Comparison of ENCODE assay signal across 14 cellular contexts in genomic region chr4:147828361-147828760, GRCh38.
DNase-seq lines count a peak whose midpoint lies in the region; ATAC-seq and TF ChIP-seq lines count a peak whose summit lies in the region.
"Had no signal": no experiment of that assay in that cellular context is flagged by ENCODE, and none has a peak within 500 bp of the region (broad histone marks: within the 10 kb centered on the region; RNA-seq: fewer than 3 reads in every experiment).

No MANE protein-coding gene starts in this region.

- no peak overlapping the region for H3K4me3 Mint-ChIP-seq in H9
- H3K4me3 Mint-ChIP-seq: activated T-cell treated with anti-CD3 and anti-CD28 coated beads, Interleukin-2, amount 50 U/mL, for 72 hours; CD4-positive, alpha-beta memory T cell; type B pancreatic cell had no signal

- no peaks in the 10 kb centered on the region for H4K20me1 ChIP-seq in H9 (ENCODE audit: control insufficient read depth, insufficient read depth, insufficient read length)

- no peak overlapping the region for H3K14ac ChIP-seq in H9 (ENCODE audit: insufficient read depth, low read length)

- no peak overlapping the region for H4K8ac ChIP-seq in H9 (replicated peaks; ENCODE audit: insufficient read length, low read depth, low read length)

- H3K56ac ChIP-seq in H9 (ENCODE audit: insufficient read length, low read depth, low read length): no peak overlapping the region

- H3K23ac ChIP-seq in H9 (ENCODE audit: insufficient read length, low read depth, low read length): no peak overlapping the region

- no peak overlapping the region for H2AK5ac ChIP-seq in H9 (ENCODE audit: insufficient read length, low read length)

- TF ChIP-seq POLR2A in Peyer's patch (IDR thresholded peaks at IDR 0.05) (no peak), gastrocnemius medialis (IDR thresholded peaks at IDR 0.05) (no peak)

- no peak overlapping the region for H2AFZ ChIP-seq in H9 (ENCODE audit: low read length)

- H3K36me3 ChIP-seq in Peyer's patch (peaks cover 0 to 5% (median 0%) of the 10 kb centered on the region in 3 donors), gastrocnemius medialis (no peaks in the 10 kb centered on the region)
- H3K36me3 ChIP-seq: cardiac muscle cell, HAP-1 had no signal

- H3K27ac ChIP-seq in Peyer's patch (peak overlapping the region in 3 of 4 donors; percentile 16 to 83 (median 35)), gastrocnemius medialis (peak overlapping the region; percentile 92 to 95 (median 94)), H9 (ENCODE audit: insufficient read length, low read depth, low read length) (no peak overlapping the region)
- H3K27ac ChIP-seq: cardiac muscle cell had no signal

- H3T11ph ChIP-seq in H9 (ENCODE audit: low read length): no peak overlapping the region

- no peaks in the 10 kb centered on the region for H3K36me3 Mint-ChIP-seq in H9 (ENCODE audit: insufficient read depth in 1 of 3, low read depth in 3 of 3)

- H3K27ac Mint-ChIP-seq in H9: no peak overlapping the region
- H3K27ac Mint-ChIP-seq: activated T-cell treated with anti-CD3 and anti-CD28 coated beads, Interleukin-2, amount 50 U/mL, for 72 hours; CD4-positive, alpha-beta memory T cell; type B pancreatic cell had no signal

- H3K4ac ChIP-seq in H9 (ENCODE audit: low read depth, low read length): no peak overlapping the region

- H4K5ac ChIP-seq in H9 (ENCODE audit: insufficient read length, low read depth, low read length): no peak overlapping the region

- no peaks in the 10 kb centered on the region for H3K23me2 ChIP-seq in H9 (ENCODE audit: insufficient read length, low read depth, low read length, poor library complexity, severe bottlenecking)

- intact Hi-C loops in gastrocnemius medialis (cut with DNase I; ENCODE audit: low total_unique reads): loop anchor here (2.0 to 10.0 kb wide), 2 partner anchors 56 to 216 kb away; no protein-coding TSS in a partner anchor

- H3K4me2 ChIP-seq in H9 (ENCODE audit: insufficient read depth, insufficient read length, low read length): no peak overlapping the region

- no CpG with 5 or more reads among the region's 3 CpGs for WGBS in H9 (ENCODE audit: extremely low coverage, insufficient read length, low lambda C conversion rate)

- H3K27me3 ChIP-seq in Peyer's patch (no peaks in the 10 kb centered on the region), gastrocnemius medialis (no peaks in the 10 kb centered on the region), H9 (ENCODE audit: insufficient read depth, low read length) (no peaks in the 10 kb centered on the region)
- H3K27me3 ChIP-seq: cardiac muscle cell had no signal

- H2BK15ac ChIP-seq in H9 (ENCODE audit: low read depth, low read length): no peak overlapping the region

- H3K4me1 ChIP-seq in Peyer's patch (peaks cover 0 to 19% (median 3%) of the 10 kb centered on the region in 4 donors), gastrocnemius medialis (peaks cover 81 to 82% of the 10 kb centered on the region in 2 donors), H9 (ENCODE audit: insufficient read depth, low read length) (no peaks in the 10 kb centered on the region)
- H3K4me1 ChIP-seq: HAP-1 had no signal

- TF ChIP-seq CTCF in Peyer's patch (IDR thresholded peaks at IDR 0.05): no peak
- no peak for TF ChIP-seq CTCF in fibroblast of mammary gland (conservative IDR thresholded peaks at IDR 0.05; ENCODE audit: control insufficient read depth, insufficient read depth, low read depth, low read length)
- TF ChIP-seq CTCF in gastrocnemius medialis (IDR thresholded peaks at IDR 0.05 in 4 of 5, conservative IDR thresholded peaks at IDR 0.05 in 1 of 5): no peak
- no peak for TF ChIP-seq CTCF in H9 (conservative IDR thresholded peaks at IDR 0.05)

- peak; percentile 2 to 11 for ATAC-seq in gastrocnemius medialis
- ATAC-seq: activated T-cell treated with anti-CD3 and anti-CD28 coated beads, Interleukin-2, amount 50 U/mL, for 72 hours had no signal

- no peak overlapping the region for H2BK20ac ChIP-seq in H9 (ENCODE audit: low read depth, low read length, poor library complexity, severe bottlenecking)

- H3K9me3 ChIP-seq in Peyer's patch (no peaks in the 10 kb centered on the region), gastrocnemius medialis (no peaks in the 10 kb centered on the region), H9 (ENCODE audit: control insufficient read depth, low read depth, low read length) (no peaks in the 10 kb centered on the region)
- H3K9me3 ChIP-seq: HAP-1 had no signal

- no peak overlapping the region for H3K18ac ChIP-seq in H9 (ENCODE audit: insufficient read length, low read depth, low read length)

- H3K4me3 ChIP-seq in Peyer's patch: no peak overlapping the region
- no peak overlapping the region for H3K4me3 ChIP-seq in fibroblast of mammary gland (ENCODE audit: control insufficient read depth, low read depth, low read length)
- H3K4me3 ChIP-seq in gastrocnemius medialis: no peak overlapping the region
- H3K4me3 ChIP-seq: cardiac muscle cell, HAP-1 had no signal

- no peak overlapping the region for H3K9ac ChIP-seq in H9 (ENCODE audit: extremely low read depth, insufficient read length, low read length)

- H3K9me3 Mint-ChIP-seq in H9: no peaks in the 10 kb centered on the region
- H3K9me3 Mint-ChIP-seq: activated T-cell treated with anti-CD3 and anti-CD28 coated beads, Interleukin-2, amount 50 U/mL, for 72 hours had no signal

- peaks cover 15 to 26% of the 10 kb centered on the region in 2 experiments for H3K4me1 Mint-ChIP-seq in H9

- H2BK12ac ChIP-seq in H9 (ENCODE audit: insufficient read length, low read depth, low read length): no peak overlapping the region

- DNase-seq in EL (peak; percentile 64), Peyer's patch (no peak), fibroblast of mammary gland (ENCODE audit: low read depth) (peak; percentile 70), gastrocnemius medialis (no peak), DMS79 (lab: John Stamatoyannopoulos, UW) (no peak), H9 (no peak), NCI-H2171 (lab: John Stamatoyannopoulos, UW) (no peak), NCI-H2227 treated with DMSO at 0.1 percent for 48 hours (lab: John Stamatoyannopoulos, UW) (no peak)
- DNase-seq: activated T-cell treated with anti-CD3 and anti-CD28 coated beads, Interleukin-2, amount 50 U/mL, for 72 hours; CD4-positive, alpha-beta memory T cell; SHP77 had no signal

- no peaks in the 10 kb centered on the region for H3K27me3 Mint-ChIP-seq in H9 (ENCODE audit: low read depth)
- H3K27me3 Mint-ChIP-seq: CD4-positive, alpha-beta memory T cell; type B pancreatic cell had no signal

- no peaks in the 10 kb centered on the region for H3K79me2 ChIP-seq in H9 (ENCODE audit: insufficient read depth, low read length)

- H2BK5ac ChIP-seq in H9 (ENCODE audit: insufficient read length, low read length): no peak overlapping the region

- no peak overlapping the region for H2BK120ac ChIP-seq in H9 (ENCODE audit: low read depth, low read length, poor library complexity, severe bottlenecking)

- no peaks in the 10 kb centered on the region for H3K79me1 ChIP-seq in H9 (ENCODE audit: insufficient read depth, low read depth, low read length, poor library complexity, severe bottlenecking)

- no peak overlapping the region for H4K91ac ChIP-seq in H9 (ENCODE audit: insufficient read length, low read depth, low read length)

- in situ Hi-C loops in gastrocnemius medialis (cut with MboI; ENCODE audit: low sequenced_read_pairs in 4 of 4): no loop called here

Comparison
In these comparisons a context has a peak if more than half of its experiments do, and no peak if none do; other contexts are left out.
1. DNase-seq: peak in EL (single experiment) and fibroblast of mammary gland (single experiment); none in Peyer's patch (0 of 3), gastrocnemius medialis (0 of 2), DMS79 (single experiment), H9 (single experiment), NCI-H2171 (single experiment) and NCI-H2227 treated with DMSO at 0.1 percent for 48 hours (single experiment).